Comparison of ENCODE assay signal across 9 cellular contexts in genomic region chr6:155528982-155529453, GRCh38.
DNase-seq lines count a peak whose midpoint lies in the region; ATAC-seq, FAIRE-seq and TF ChIP-seq lines count a peak whose summit lies in the region.
"Had no signal": no experiment of that assay in that cellular context is flagged by ENCODE, and none has a peak within 500 bp of the region (broad histone marks: within the 10 kb centered on the region; RNA-seq: fewer than 3 reads in every experiment).

No MANE protein-coding gene starts in this region.

- CTCF ChIA-PET in CD4-positive, alpha-beta memory T cell (lab: Charles Lee; ENCODE audit: partially characterized antibody), result interaction anchor here (0.9 kb wide), 1 partner anchor 201 kb away, joined by 3 read pairs; no protein-coding TSS in a partner anchor

- no peak overlapping the region for H3K4me3 ChIP-seq in AG09309 (ENCODE audit: control insufficient read depth, low read depth, low read length)
- H3K4me3 ChIP-seq in SU-DHL-6 (ENCODE audit: insufficient read depth, low read length, poor library complexity, severe bottlenecking), result no peak overlapping the region
- H3K4me3 ChIP-seq in keratinocyte (ENCODE audit: control insufficient read depth in 2 of 3, extremely low read depth in 1 of 3, insufficient read depth in 2 of 3, low read depth in 1 of 3, low read length in 3 of 3), result no peak overlapping the region
- no peak overlapping the region for H3K4me3 ChIP-seq in CD4-positive, alpha-beta memory T cell (ENCODE audit: low read length in 2 of 2)

- H3K9me2 ChIP-seq in SU-DHL-6 (replicated peaks; ENCODE audit: insufficient read depth, low read length), result no peaks in the 10 kb centered on the region

- intact Hi-C loops in CD4-positive, alpha-beta memory T cell (cut with micrococcal nuclease), result no loop called here

- no peaks in the 10 kb centered on the region for H3K79me2 ChIP-seq in SU-DHL-6 (ENCODE audit: insufficient read depth, low read length)
- no peaks in the 10 kb centered on the region for H3K79me2 ChIP-seq in keratinocyte (ENCODE audit: control insufficient read depth, insufficient read depth, low read length)

- H3K9me3 Mint-ChIP-seq in HFFc6, result peaks cover 13% of the 10 kb centered on the region
- H3K9me3 Mint-ChIP-seq in CD4-positive, alpha-beta memory T cell, result peaks cover 0 to 12% (median 4%) of the 10 kb centered on the region in 8 donors
- H3K9me3 Mint-ChIP-seq: central memory CD8-positive, alpha-beta T cell had no signal

- H3K4me1 Mint-ChIP-seq in HFFc6 (ENCODE audit: low read depth), result peaks cover 26% of the 10 kb centered on the region
- H3K4me1 Mint-ChIP-seq in CD4-positive, alpha-beta memory T cell, result peaks cover 0 to 2% (median under 1%) of the 10 kb centered on the region in 4 donors
- H3K4me1 Mint-ChIP-seq: central memory CD8-positive, alpha-beta T cell had no signal

- peaks cover 14% of the 10 kb centered on the region for H3K36me3 Mint-ChIP-seq in HFFc6 (ENCODE audit: low read depth)
- no peaks in the 10 kb centered on the region for H3K36me3 Mint-ChIP-seq in CD4-positive, alpha-beta memory T cell

- H3K27me3 ChIP-seq in SU-DHL-6 (ENCODE audit: low read length), result no peaks in the 10 kb centered on the region
- no peaks in the 10 kb centered on the region for H3K27me3 ChIP-seq in keratinocyte (ENCODE audit: control insufficient read depth, extremely low read depth, insufficient read depth, low read length)
- H3K27me3 ChIP-seq in CD4-positive, alpha-beta memory T cell (ENCODE audit: insufficient read depth, low read length), result no peaks in the 10 kb centered on the region

- no peaks in the 10 kb centered on the region for H3K9me3 ChIP-seq in SU-DHL-6 (ENCODE audit: insufficient read depth, low read length)
- H3K9me3 ChIP-seq in keratinocyte (ENCODE audit: control insufficient read depth, low read depth, low read length), result no peaks in the 10 kb centered on the region
- no peaks in the 10 kb centered on the region for H3K9me3 ChIP-seq in CD4-positive, alpha-beta memory T cell (ENCODE audit: control insufficient read depth in 1 of 2, low read length in 2 of 2)

- H3F3A ChIP-seq in SU-DHL-6 (ENCODE audit: insufficient read depth), result no peaks in the 10 kb centered on the region

- H2AFZ ChIP-seq in SU-DHL-6 (ENCODE audit: low read depth, low read length, severe bottlenecking), result peak overlapping the region; percentile 85
- H2AFZ ChIP-seq in keratinocyte (ENCODE audit: control insufficient read depth, low read length), result peak overlapping the region; percentile 85

- H3K36me3 ChIP-seq in SU-DHL-6 (ENCODE audit: low read length) (no peaks in the 10 kb centered on the region), keratinocyte (ENCODE audit: control insufficient read depth in 2 of 2, extremely low read depth in 1 of 2, insufficient read depth in 2 of 2, low read length in 2 of 2) (no peaks in the 10 kb centered on the region)
- no peaks in the 10 kb centered on the region for H3K36me3 ChIP-seq in CD4-positive, alpha-beta memory T cell (ENCODE audit: insufficient read depth, low read length)

- H3K4me3 Mint-ChIP-seq in HFFc6, result peak overlapping the region; percentile 29; the same call in 1 of the 2 replicates
- no peak overlapping the region for H3K4me3 Mint-ChIP-seq in CD4-positive, alpha-beta memory T cell
- H3K4me3 Mint-ChIP-seq: central memory CD8-positive, alpha-beta T cell had no signal

- no peaks in the 10 kb centered on the region for H3K9me1 ChIP-seq in keratinocyte (ENCODE audit: control insufficient read depth, extremely low read depth, insufficient read depth, low read length)

- POLR2A ChIA-PET in CD4-positive, alpha-beta memory T cell (lab: Charles Lee; ENCODE audit: partially characterized antibody), result no interaction called here

- FAIRE-seq in keratinocyte (lab: Jason Lieb, UNC) (peak; percentile 81), D721Med (lab: Jason Lieb, UNC) (no peak)

- H4K20me1 ChIP-seq in SU-DHL-6 (ENCODE audit: low read depth, low read length) (no peaks in the 10 kb centered on the region), keratinocyte (ENCODE audit: control insufficient read depth, extremely low read depth, insufficient read depth, low read length) (no peaks in the 10 kb centered on the region)

- no peak for TF ChIP-seq CTCF in AG09309 (IDR thresholded peaks at IDR 0.05; ENCODE audit: control insufficient read depth, insufficient read depth, low read depth, low read length, missing control alignments)
- TF ChIP-seq CTCF in HFFc6 (IDR thresholded peaks at IDR 0.05), result no peak
- TF ChIP-seq CTCF in SU-DHL-6 (IDR thresholded peaks at IDR 0.05; ENCODE audit: insufficient read depth, low read length, poor library complexity, severe bottlenecking), result no peak
- no peak for TF ChIP-seq CTCF in keratinocyte (optimal IDR thresholded peaks at IDR 0.05 in 1 of 3, IDR thresholded peaks at IDR 0.05 in 1 of 3, conservative IDR thresholded peaks at IDR 0.05 in 1 of 3; ENCODE audit: extremely low read depth in 1 of 3, insufficient read depth in 2 of 3, low read length in 3 of 3)
- TF ChIP-seq CTCF in D721Med (IDR thresholded peaks at IDR 0.05; ENCODE audit: insufficient read depth, missing control alignments), result no peak

- peak overlapping the region; percentile 96 for H3K27ac Mint-ChIP-seq in HFFc6
- H3K27ac Mint-ChIP-seq in CD4-positive, alpha-beta memory T cell, result no peak overlapping the region

- no peaks in the 10 kb centered on the region for H3K27me3 Mint-ChIP-seq in HFFc6 (ENCODE audit: insufficient read depth)
- peaks cover 1 to 5% of the 10 kb centered on the region in 2 donors for H3K27me3 Mint-ChIP-seq in CD4-positive, alpha-beta memory T cell
- H3K27me3 Mint-ChIP-seq: central memory CD8-positive, alpha-beta T cell had no signal

- no peak for ATAC-seq in GM18870 (IDR thresholded peaks at IDR 0.05; ENCODE audit: unreplicated experiment)

- H3K4me2 ChIP-seq in SU-DHL-6 (ENCODE audit: low read depth, low read length, poor library complexity, severe bottlenecking), result peak overlapping the region; percentile 6
- H3K4me2 ChIP-seq in keratinocyte (ENCODE audit: control insufficient read depth, extremely low read depth, insufficient read depth, low read depth, low read length), result peak overlapping the region; percentile 18

- DNase-seq in AG09309 (ENCODE audit: low read depth), result peak; percentile 79
- DNase-seq in HFFc6, result peak; percentile 94
- DNase-seq in keratinocyte (ENCODE audit: low read depth, low spot score), result peak; percentile 15
- DNase-seq in CD4-positive, alpha-beta memory T cell, result no peak
- DNase-seq in D721Med (ENCODE audit: insufficient read length, low spot score), result no peak
- DNase-seq in activated naive CD4-positive, alpha-beta T cell treated with Interleukin-2 at 50 U/mL for 16 hours, result no peak

- peaks cover 12% of the 10 kb centered on the region for H3K4me1 ChIP-seq in keratinocyte (ENCODE audit: control insufficient read depth, extremely low read depth, insufficient read depth, low read length)
- H3K4me1 ChIP-seq in CD4-positive, alpha-beta memory T cell (ENCODE audit: insufficient read depth, low read length), result no peaks in the 10 kb centered on the region

- dilution Hi-C loops in keratinocyte (cut with MboI; ENCODE audit: extremely low pct_ligation_motif_present, low sequenced_read_pairs), result no loop called here

- H3K9ac ChIP-seq in SU-DHL-6 (ENCODE audit: low read length) (0 out of 2 replicates have a peak overlapping the region, but pooled peaks have one; percentile 6), keratinocyte (ENCODE audit: control insufficient read depth, extremely low read depth, insufficient read depth, low read length) (no peak overlapping the region)

- H3K27ac ChIP-seq in SU-DHL-6 (ENCODE audit: low read depth, low read length), result peak overlapping the region; percentile 10
- peak overlapping the region; percentile 66 for H3K27ac ChIP-seq in keratinocyte (ENCODE audit: control insufficient read depth, insufficient read depth, low read length)
- no peak overlapping the region for H3K27ac ChIP-seq in CD4-positive, alpha-beta memory T cell (ENCODE audit: low read depth, low read length)

Comparison
In these comparisons a context has a peak if more than half of its experiments do, and no peak if none do; other contexts are left out.
1. DNase-seq: peak in AG09309 (single experiment), HFFc6 (single experiment) and keratinocyte (single experiment); none in CD4-positive, alpha-beta memory T cell (0 of 5), D721Med (single experiment) and activated naive CD4-positive, alpha-beta T cell treated with Interleukin-2 at 50 U/mL for 16 hours (single experiment).